28 cellular contexts compared by ENCODE assay signal in genomic region chr20:10580700-10581099, GRCh38.
DNase-seq lines count a peak whose midpoint lies in the region; ATAC-seq, FAIRE-seq and TF ChIP-seq lines count a peak whose summit lies in the region.
"Had no signal": no experiment of that assay in that cellular context is flagged by ENCODE, and none has a peak within 500 bp of the region (broad histone marks: within the 10 kb centered on the region; RNA-seq: fewer than 3 reads in every experiment).

No MANE protein-coding gene starts in this region.

- in situ Hi-C loops in IMR-90 (cut with MboI; ENCODE audit: low sequenced_read_pairs): no loop called here

- H3K79me1 ChIP-seq in IMR-90 (ENCODE audit: low read depth in 1 of 2, low read length in 2 of 2): peaks cover 0 to 4% of the 10 kb centered on the region in 2 experiments; a peak in 1 of 4 replicates

- H2AK9ac ChIP-seq in IMR-90 (replicated peaks; ENCODE audit: low read depth, low read length, poor library complexity): no peak overlapping the region

- H3K9ac ChIP-seq in BLaER1 (no peak overlapping the region), IMR-90 (ENCODE audit: low read depth, low read length) (no peak overlapping the region), keratinocyte (ENCODE audit: control insufficient read depth, extremely low read depth, insufficient read depth, low read length) (peak overlapping the region; percentile 26)

- H4K20me1 ChIP-seq in BLaER1 (no peaks in the 10 kb centered on the region), IMR-90 (ENCODE audit: insufficient read depth, low read length) (no peaks in the 10 kb centered on the region), keratinocyte (ENCODE audit: control insufficient read depth, extremely low read depth, insufficient read depth, low read length) (no peaks in the 10 kb centered on the region)

- no peak overlapping the region for H2BK5ac ChIP-seq in IMR-90 (ENCODE audit: low read depth, low read length, poor library complexity, severe bottlenecking)

- POLR2A ChIA-PET in IMR-90 (lab: Charles Lee; ENCODE audit: unreplicated experiment): no interaction called here
- POLR2A ChIA-PET in GM10248 (lab: Yijun Ruan, JAX): no interaction called here

- H2BK120ac ChIP-seq in IMR-90 (ENCODE audit: low read depth, low read length): peak overlapping the region; percentile 71

- CTCF ChIA-PET in IMR-90 (lab: Yijun Ruan, JAX): no interaction called here
- CTCF ChIA-PET in GM10248 (lab: Yijun Ruan, JAX): interaction anchor here (2.6 kb wide), 1 partner anchor 21 kb away, joined by 9 read pairs; no protein-coding TSS in a partner anchor

- H3K27me3 ChIP-seq in BLaER1 (no peaks in the 10 kb centered on the region), IMR-90 (ENCODE audit: control insufficient read depth, insufficient read depth, low read length) (no peaks in the 10 kb centered on the region), bronchial epithelial cell (ENCODE audit: control insufficient read depth, insufficient read depth, low read length) (no peaks in the 10 kb centered on the region), keratinocyte (ENCODE audit: control insufficient read depth, extremely low read depth, insufficient read depth, low read length) (no peaks in the 10 kb centered on the region), testis (no peaks in the 10 kb centered on the region)
- H3K27me3 ChIP-seq: SJCRH30 had no signal

- peaks cover 5% of the 10 kb centered on the region for H3K9me1 ChIP-seq in IMR-90 (ENCODE audit: insufficient read depth, low read length)
- no peaks in the 10 kb centered on the region for H3K9me1 ChIP-seq in keratinocyte (ENCODE audit: control insufficient read depth, extremely low read depth, insufficient read depth, low read length)

- H4K8ac ChIP-seq in IMR-90 (ENCODE audit: low read depth in 2 of 2, low read length in 2 of 2): no peak overlapping the region; a peak in 1 of 4 replicates

- H3K36me3 ChIP-seq in BLaER1 (no peaks in the 10 kb centered on the region), IMR-90 (ENCODE audit: control insufficient read depth, insufficient read depth, low read length) (no peaks in the 10 kb centered on the region), bronchial epithelial cell (ENCODE audit: control insufficient read depth, insufficient read depth, low read length) (no peaks in the 10 kb centered on the region), keratinocyte (ENCODE audit: control insufficient read depth in 2 of 2, extremely low read depth in 1 of 2, insufficient read depth in 2 of 2, low read length in 2 of 2) (no peaks in the 10 kb centered on the region), testis (ENCODE audit: low read depth, missing control alignments) (no peaks in the 10 kb centered on the region)
- H3K36me3 ChIP-seq: SJCRH30 had no signal

- H2BK15ac ChIP-seq in IMR-90 (ENCODE audit: low read depth, low read length): peak overlapping the region; percentile 69

- H3K9me3 ChIP-seq in BLaER1 (no peaks in the 10 kb centered on the region), IMR-90 (ENCODE audit: control insufficient read depth, insufficient read depth, low read length) (no peaks in the 10 kb centered on the region), keratinocyte (ENCODE audit: control insufficient read depth, low read depth, low read length) (no peaks in the 10 kb centered on the region), testis (no peaks in the 10 kb centered on the region)
- H3K9me3 ChIP-seq: Caco-2, SJCRH30 had no signal

- no peak overlapping the region for H3K4me3 ChIP-seq in BLaER1
- H3K4me3 ChIP-seq in IMR-90 (ENCODE audit: insufficient read depth, low read depth, low read length): no peak overlapping the region
- no peak overlapping the region for H3K4me3 ChIP-seq in bronchial epithelial cell (ENCODE audit: low read depth, low read length)
- no peak overlapping the region for H3K4me3 ChIP-seq in keratinocyte (ENCODE audit: control insufficient read depth in 2 of 3, extremely low read depth in 1 of 3, insufficient read depth in 2 of 3, low read depth in 1 of 3, low read length in 3 of 3)
- H3K4me3 ChIP-seq in testis: no peak overlapping the region
- H3K4me3 ChIP-seq: GM12878, GM23338, K562, SJCRH30 had no signal

- H4K91ac ChIP-seq in IMR-90 (ENCODE audit: insufficient read depth, low read depth, low read length): peak overlapping the region; percentile 60

- H3K79me2 ChIP-seq in keratinocyte (ENCODE audit: control insufficient read depth, insufficient read depth, low read length): no peaks in the 10 kb centered on the region

- dilution Hi-C loops in IMR-90 (cut with HindIII; ENCODE audit: low sequenced_read_pairs, unreplicated experiment) (no loop called here), keratinocyte (cut with MboI; ENCODE audit: extremely low pct_ligation_motif_present, low sequenced_read_pairs) (no loop called here)

- H3K14ac ChIP-seq in IMR-90 (replicated peaks; ENCODE audit: low read depth, low read length): peak overlapping the region; percentile 56

- no peak overlapping the region for H3K27ac ChIP-seq in BLaER1
- no peak overlapping the region for H3K27ac ChIP-seq in IMR-90 (ENCODE audit: insufficient read depth, low read length)
- H3K27ac ChIP-seq in keratinocyte (ENCODE audit: control insufficient read depth, insufficient read depth, low read length): peak overlapping the region; percentile 65
- no peak overlapping the region for H3K27ac ChIP-seq in testis

- 0 out of 2 replicates have a peak overlapping the region, but pooled peaks have one; percentile 84 for H3K18ac ChIP-seq in IMR-90 (ENCODE audit: low read depth, low read length)

- H2AK5ac ChIP-seq in IMR-90 (ENCODE audit: low read depth, low read length): peak overlapping the region; percentile 80

- no peak for TF ChIP-seq POLR2A in IMR-90 (IDR thresholded peaks at IDR 0.05; ENCODE audit: low read depth, low read length)
- TF ChIP-seq POLR2A in testis (IDR thresholded peaks at IDR 0.05): no peak

- no peak overlapping the region; the same call in 1 of the 2 replicates for H4K5ac ChIP-seq in IMR-90 (ENCODE audit: low read depth, low read length)

- no peak for TF ChIP-seq CTCF in IMR-90 (conservative IDR thresholded peaks at IDR 0.05; ENCODE audit: low read depth, low read length)
- TF ChIP-seq CTCF in bronchial epithelial cell (IDR thresholded peaks at IDR 0.05; ENCODE audit: insufficient read depth, low read length, severe bottlenecking): no peak
- no peak for TF ChIP-seq CTCF in keratinocyte (optimal IDR thresholded peaks at IDR 0.05 in 1 of 3, IDR thresholded peaks at IDR 0.05 in 1 of 3, conservative IDR thresholded peaks at IDR 0.05 in 1 of 3; ENCODE audit: extremely low read depth in 1 of 3, insufficient read depth in 2 of 3, low read length in 3 of 3)
- TF ChIP-seq CTCF in GM10248 (IDR thresholded peaks at IDR 0.05; ENCODE audit: control extremely low read depth, extremely low read depth, low read depth, missing control alignments): no peak
- no peak for TF ChIP-seq CTCF in testis (IDR thresholded peaks at IDR 0.05)

- no peak overlapping the region for H3K56ac ChIP-seq in IMR-90 (ENCODE audit: extremely low read depth, insufficient read depth, low read length)

- H3K4ac ChIP-seq in IMR-90 (ENCODE audit: low read depth, low read length): peak overlapping the region; percentile 73

- H2AFZ ChIP-seq in IMR-90 (replicated peaks; ENCODE audit: low read length, poor library complexity) (no peak overlapping the region), keratinocyte (ENCODE audit: control insufficient read depth, low read length) (no peak overlapping the region)
- H2AFZ ChIP-seq: GM23338 had no signal

- peak overlapping the region; percentile 35; the same call in 1 of the 2 replicates for H3K23ac ChIP-seq in IMR-90 (ENCODE audit: low read depth, low read length)

- ATAC-seq in IMR-90 (ENCODE audit: low read depth): no peak
- ATAC-seq: CD8-positive, alpha-beta T cell; GM12878; K562; Right ventricle myocardium inferior; SK-N-SH treated with all-trans-retinoic acid at 6 μM for 48 hours had no signal

- H2BK20ac ChIP-seq in IMR-90 (ENCODE audit: low read depth, low read length): peak overlapping the region; percentile 78

- H3K4me2 ChIP-seq in BLaER1 (peak overlapping the region; percentile 29), IMR-90 (ENCODE audit: low read depth, low read length) (no peak overlapping the region), keratinocyte (ENCODE audit: control insufficient read depth, extremely low read depth, insufficient read depth, low read depth, low read length) (peak overlapping the region; percentile 49)
- H3K4me2 ChIP-seq: GM23338 had no signal

- DNase-seq in IMR-90 (no peak), bronchial epithelial cell (ENCODE audit: low read depth) (peak; percentile 72), keratinocyte (ENCODE audit: low read depth, low spot score) (no peak), GM10248 (ENCODE audit: extremely low spot score) (no peak), NCI-H2107 (lab: John Stamatoyannopoulos, UW) (no peak), NCI-H1930 (lab: John Stamatoyannopoulos, UW) (no peak), testis (no peak)
- DNase-seq: C1 segment of cervical spinal cord; Caco-2; CD8-positive, alpha-beta T cell; HCEC 1CT; Kasumi-1; MV-4-11; NCI-H1105 treated with DMSO at 0.1 percent for 48 hours; NCI-H2081; NCI-H2171; NCI-H226; NCI-H510A; NCI-H69; SJCRH30 had no signal

- H3K4me1 ChIP-seq in BLaER1: peaks cover 9% of the 10 kb centered on the region
- H3K4me1 ChIP-seq in IMR-90 (ENCODE audit: control insufficient read depth, insufficient read depth, low read length): peaks cover 4% of the 10 kb centered on the region
- peaks cover 52% of the 10 kb centered on the region for H3K4me1 ChIP-seq in keratinocyte (ENCODE audit: control insufficient read depth, extremely low read depth, insufficient read depth, low read length)
- no peaks in the 10 kb centered on the region for H3K4me1 ChIP-seq in testis
- H3K4me1 ChIP-seq: Caco-2 had no signal

- FAIRE-seq in bronchial epithelial cell (lab: Jason Lieb, UNC): no peak
- no peak for FAIRE-seq in keratinocyte (lab: Jason Lieb, UNC)
- FAIRE-seq: G401.6, GM12878, HepG2, K562 had no signal

- no peak for TF ChIP-seq RAD21 in IMR-90 (IDR thresholded peaks at IDR 0.05; ENCODE audit: low read length)

- BruUV-seq in IMR-90 (replicated peaks; lab: Mats Ljungman, UMichigan): no TSS peak

- intact Hi-C loops in IMR-90 (cut with micrococcal nuclease): no loop called here
- intact Hi-C loops in testis (cut with DNase I; ENCODE audit: low total_unique reads): no loop called here

- WGBS in IMR-90 (ENCODE audit: extremely low coverage in 2 of 2, insufficient read length in 1 of 2), 2 experiments: no CpG with 5 or more reads among the region's 2 CpGs
- 96 to 100% methylated on average over 2 of the region's 2 CpGs for WGBS in testis, 2 donors

TF ChIP-seq in IMR-90, 13 proteins besides CTCF, POLR2A, EP300 and RAD21 (continues in another document):
- TF ChIP-seq NFE2L2 (IDR thresholded peaks at IDR 0.05; ENCODE audit: low read depth, low read length) (no peak), CHD1 (IDR thresholded peaks at IDR 0.05; ENCODE audit: low read depth, low read length) (no peak), BHLHE40 (IDR thresholded peaks at IDR 0.05; ENCODE audit: low read depth, low read length) (no peak), RCOR1 (IDR thresholded peaks at IDR 0.05; ENCODE audit: insufficient replicate concordance, low read length) (no peak), MAZ (IDR thresholded peaks at IDR 0.05; ENCODE audit: borderline replicate concordance, low read depth, low read length) (no peak), MXI1 (IDR thresholded peaks at IDR 0.05; ENCODE audit: borderline replicate concordance, low read depth, low read length) (no peak), SMC3 (IDR thresholded peaks at IDR 0.05; ENCODE audit: low read depth, low read length) (no peak)
